Comparison of ENCODE assay signal across 8 cellular contexts in genomic region chr2:47310801-47311560, GRCh38. TPM values are rescaled to one million over a fixed set of nuclear protein-coding genes. Genes with fewer than 3 reads are reported as not detected.
DNase-seq lines count a peak whose midpoint lies in the region; ATAC-seq and TF ChIP-seq lines count a peak whose summit lies in the region.

No MANE protein-coding gene starts in this region.

- no peak overlapping the region for H2BK20ac ChIP-seq in H9 (ENCODE audit: low read depth, low read length, poor library complexity, severe bottlenecking)

- no peak overlapping the region for H3K14ac ChIP-seq in H9 (ENCODE audit: insufficient read depth, low read length)

- no peak overlapping the region for H4K91ac ChIP-seq in H9 (ENCODE audit: insufficient read length, low read depth, low read length)

- H3K4ac ChIP-seq in H9 (ENCODE audit: low read depth, low read length), result no peak overlapping the region

- H2AFZ ChIP-seq in H9 (ENCODE audit: low read length) (no peak overlapping the region), OCI-LY1 (ENCODE audit: low read length) (no peak overlapping the region)

- no peak overlapping the region for H4K8ac ChIP-seq in H9 (replicated peaks; ENCODE audit: insufficient read length, low read depth, low read length)

- H3K4me1 ChIP-seq in H9 (ENCODE audit: insufficient read depth, low read length) (no peaks in the 10 kb centered on the region; the same call in 1 of the 2 replicates), OCI-LY1 (ENCODE audit: insufficient read depth, low read length, severe bottlenecking) (peaks cover 37% of the 10 kb centered on the region), thoracic aorta (ENCODE audit: control insufficient read depth in 1 of 2, low read depth in 2 of 2) (peaks cover 7 to 27% of the 10 kb centered on the region in 2 donors)

- H4K5ac ChIP-seq in H9 (ENCODE audit: insufficient read length, low read depth, low read length), result no peak overlapping the region

- no CpG with 5 or more reads among the region's 13 CpGs for WGBS in H9 (ENCODE audit: extremely low coverage, insufficient read length, low lambda C conversion rate)

- H3K9ac ChIP-seq in H9 (ENCODE audit: extremely low read depth, insufficient read length, low read length) (no peak overlapping the region), OCI-LY1 (ENCODE audit: low read length) (peak overlapping the region; percentile 32; the same call in 1 of the 2 replicates)

- H3K4me3 ChIP-seq in GM08714 (ENCODE audit: low read length) (peak overlapping the region; percentile 23; the same call in 1 of the 2 replicates), OCI-LY1 (ENCODE audit: low read depth, low read length, poor library complexity, severe bottlenecking) (peak overlapping the region; percentile 36), thoracic aorta (peak overlapping the region; percentile 11)

- H2BK5ac ChIP-seq in H9 (ENCODE audit: insufficient read length, low read length), result no peak overlapping the region

- no peak overlapping the region for H3K18ac ChIP-seq in H9 (ENCODE audit: insufficient read length, low read depth, low read length)

- TF ChIP-seq CTCF in H9 (conservative IDR thresholded peaks at IDR 0.05), result no peak
- no peak for TF ChIP-seq CTCF in OCI-LY1 (IDR thresholded peaks at IDR 0.05; ENCODE audit: low read length)
- TF ChIP-seq CTCF in thoracic aorta (IDR thresholded peaks at IDR 0.05), result no peak

- no peaks in the 10 kb centered on the region for H3F3A ChIP-seq in OCI-LY1 (ENCODE audit: insufficient read depth, low read length)

- DNase-seq in H9 (no peak), hippocampal formation (lab: John Stamatoyannopoulos, UW) (peak; percentile 92 to 93), thoracic aorta (ENCODE audit: low spot score) (peak; percentile 10), NCI-H1092 (lab: John Stamatoyannopoulos, UW) (no peak), NCI-H226 (no peak), OCI-M1 (lab: John Stamatoyannopoulos, UW) (no peak)

- H3K4me2 ChIP-seq in H9 (ENCODE audit: insufficient read depth, insufficient read length, low read length) (no peak overlapping the region), OCI-LY1 (ENCODE audit: low read length) (peak overlapping the region; percentile 64)

- H3K23ac ChIP-seq in H9 (ENCODE audit: insufficient read length, low read depth, low read length), result no peak overlapping the region

- H3K27ac Mint-ChIP-seq in H9, result peak overlapping the region in 2 of 3 experiments; percentile 79; a peak in 3 of 7 replicates

- no peaks in the 10 kb centered on the region for H3K23me2 ChIP-seq in H9 (ENCODE audit: insufficient read length, low read depth, low read length, poor library complexity, severe bottlenecking)

- H3K56ac ChIP-seq in H9 (ENCODE audit: insufficient read length, low read depth, low read length), result no peak overlapping the region

- H3K79me2 ChIP-seq in H9 (ENCODE audit: insufficient read depth, low read length) (no peaks in the 10 kb centered on the region), OCI-LY1 (ENCODE audit: insufficient read depth, low read length) (no peaks in the 10 kb centered on the region)

- H3K9me3 Mint-ChIP-seq in H9, result no peaks in the 10 kb centered on the region

- no peaks in the 10 kb centered on the region for H3K27me3 ChIP-seq in H9 (ENCODE audit: insufficient read depth, low read length)
- H3K27me3 ChIP-seq in OCI-LY1 (ENCODE audit: insufficient read depth, low read length), result no peaks in the 10 kb centered on the region
- no peaks in the 10 kb centered on the region for H3K27me3 ChIP-seq in thoracic aorta (replicated peaks; ENCODE audit: insufficient read depth)

- H3K27ac ChIP-seq in H9 (ENCODE audit: insufficient read length, low read depth, low read length) (no peak overlapping the region), OCI-LY1 (ENCODE audit: low read depth, low read length, poor library complexity, severe bottlenecking) (peak overlapping the region; percentile 96), thoracic aorta (no peak overlapping the region)

- H3T11ph ChIP-seq in H9 (ENCODE audit: low read length), result no peak overlapping the region

- ATAC-seq in thoracic aorta (ENCODE audit: insufficient number of reproducible peaks, low FRiP score, low read depth), result no peak

- H3K79me1 ChIP-seq in H9 (ENCODE audit: insufficient read depth, low read depth, low read length, poor library complexity, severe bottlenecking), result no peaks in the 10 kb centered on the region

- H3K4me3 Mint-ChIP-seq in H9, result no peak overlapping the region

- no peaks in the 10 kb centered on the region for H3K36me3 ChIP-seq in OCI-LY1 (ENCODE audit: insufficient read depth, low read length)
- H3K36me3 ChIP-seq in thoracic aorta, result no peaks in the 10 kb centered on the region

- no peak overlapping the region for H2BK12ac ChIP-seq in H9 (ENCODE audit: insufficient read length, low read depth, low read length)

- H3K9me3 ChIP-seq in H9 (ENCODE audit: control insufficient read depth, low read depth, low read length) (no peaks in the 10 kb centered on the region), OCI-LY1 (ENCODE audit: low read length) (no peaks in the 10 kb centered on the region), thoracic aorta (no peaks in the 10 kb centered on the region)

- no peaks in the 10 kb centered on the region for H3K36me3 Mint-ChIP-seq in H9 (ENCODE audit: insufficient read depth in 1 of 3, low read depth in 3 of 3)

- H3K9me2 ChIP-seq in OCI-LY1 (ENCODE audit: low read depth, low read length), result no peaks in the 10 kb centered on the region

- no peak overlapping the region for H2BK15ac ChIP-seq in H9 (ENCODE audit: low read depth, low read length)

- no peaks in the 10 kb centered on the region for H3K27me3 Mint-ChIP-seq in H9 (ENCODE audit: low read depth)

- H4K20me1 ChIP-seq in H9 (ENCODE audit: control insufficient read depth, insufficient read depth, insufficient read length), result no peaks in the 10 kb centered on the region
- no peaks in the 10 kb centered on the region for H4K20me1 ChIP-seq in OCI-LY1 (ENCODE audit: insufficient read depth, low read length)

- no peak overlapping the region for H2AK5ac ChIP-seq in H9 (ENCODE audit: insufficient read length, low read length)

- H2BK120ac ChIP-seq in H9 (ENCODE audit: low read depth, low read length, poor library complexity, severe bottlenecking), result no peak overlapping the region

- peaks cover 23 to 25% of the 10 kb centered on the region in 2 experiments for H3K4me1 Mint-ChIP-seq in H9

RNA-seq across cellular contexts. Expression of gene EPCAM, which starts 58.1 kb away (rescaled TPM):
- total RNA-seq in H9 (2021), result 188 and 203 TPM in 2 replicates
- total RNA-seq in thoracic aorta, result 1 to 10 TPM in 1 of 2 donors, not detected in 1; 1.6 TPM

Comparison
In these comparisons a context has a peak if more than half of its experiments do, and no peak if none do; other contexts are left out.
1. DNase-seq: peak in hippocampal formation (2 of 2) and thoracic aorta (single experiment); none in H9 (single experiment), NCI-H1092 (single experiment), NCI-H226 (single experiment) and OCI-M1 (single experiment).
2. RNA of gene EPCAM, which starts 58.1 kb away (total RNA-seq): 188 to 203 TPM in H9; 1.6 TPM in thoracic aorta; every median in the first group is over 10 times any median in the second.
3. Peak in every context shown above with its lines, with median percentiles within 50 percentile points of each other: H3K4me3 ChIP-seq.